2 cellular contexts compared by ENCODE assay signal in genomic region chr1:4614371-4615137, GRCh38.
TF ChIP-seq lines count a peak whose summit lies in the region.

No MANE protein-coding gene starts in this region.

TF ChIP-seq in SK-N-SH, 30 proteins besides CTCF, POLR2A, EP300 and RAD21 (continued from another document):
- TF ChIP-seq USF1 (IDR thresholded peaks at IDR 0.05; ENCODE audit: borderline replicate concordance, low read depth), result no peak
- no peak for TF ChIP-seq GABPA (IDR thresholded peaks at IDR 0.05; ENCODE audit: low read depth)
- peak; percentile 65 for TF ChIP-seq GATA2 (CRISPR knock-in tag; IDR thresholded peaks at IDR 0.05)

TF ChIP-seq in SK-N-SH treated with all-trans-retinoic acid at 6 μM for 48 hours, 23 proteins besides CTCF, POLR2A, EP300 and RAD21 (continued from another document):
- TF ChIP-seq PATZ1 (CRISPR knock-in tag; IDR thresholded peaks at IDR 0.05; ENCODE audit: borderline replicate concordance) (no peak), CSDC2 (CRISPR knock-in tag; IDR thresholded peaks at IDR 0.05) (no peak)
